Comparison of ENCODE assay signal across 8 cellular contexts in genomic region chr20:32474009-32474716, GRCh38.
DNase-seq lines count a peak whose midpoint lies in the region; ATAC-seq and TF ChIP-seq lines count a peak whose summit lies in the region.

No MANE protein-coding gene starts in this region.

- H3K9me3 ChIP-seq in cardiac muscle cell (ENCODE audit: low read depth) (no peaks in the 10 kb centered on the region), osteoblast (ENCODE audit: low read depth, low read length) (no peaks in the 10 kb centered on the region)

- DNase-seq in cardiac muscle cell (ENCODE audit: low read depth in 1 of 2, low spot score in 1 of 2) (no peak), cardiac septum (ENCODE audit: low spot score) (no peak), fibroblast of villous mesenchyme (ENCODE audit: low read depth) (no peak), osteoblast (ENCODE audit: insufficient read length, low spot score, missing footprints) (peak; percentile 87), midbrain (lab: John Stamatoyannopoulos, UW) (no peak), NCI-H2029 treated with DMSO at 0.1 percent for 48 hours (lab: John Stamatoyannopoulos, UW) (no peak)
- no peak for DNase-seq in activated T-cell treated with anti-CD3 and anti-CD28 coated beads, Interleukin-2, amount 50 U/mL, for 72 hours

- H3K4me3 ChIP-seq in cardiac muscle cell (no peak overlapping the region), fibroblast of villous mesenchyme (ENCODE audit: low read depth, low read length) (peak overlapping the region; percentile 44), osteoblast (ENCODE audit: insufficient read depth, low read length) (peak overlapping the region; percentile 66)

- no peak overlapping the region for H3K27ac Mint-ChIP-seq in activated T-cell treated with anti-CD3 and anti-CD28 coated beads, Interleukin-2, amount 50 U/mL, for 72 hours

- H3K27ac ChIP-seq in cardiac muscle cell (peak overlapping the region; percentile 97), osteoblast (ENCODE audit: low read depth, low read length) (peak overlapping the region; percentile 77)

- H3K9me3 Mint-ChIP-seq in activated T-cell treated with anti-CD3 and anti-CD28 coated beads, Interleukin-2, amount 50 U/mL, for 72 hours: no peaks in the 10 kb centered on the region

- no peak overlapping the region for H3K4me3 Mint-ChIP-seq in activated T-cell treated with anti-CD3 and anti-CD28 coated beads, Interleukin-2, amount 50 U/mL, for 72 hours

- H3K36me3 Mint-ChIP-seq in activated T-cell treated with anti-CD3 and anti-CD28 coated beads, Interleukin-2, amount 50 U/mL, for 72 hours (ENCODE audit: insufficient read depth in 2 of 2): no peaks in the 10 kb centered on the region

- peaks cover 26% of the 10 kb centered on the region for H3K4me1 Mint-ChIP-seq in activated T-cell treated with anti-CD3 and anti-CD28 coated beads, Interleukin-2, amount 50 U/mL, for 72 hours (ENCODE audit: low read depth)

- H3K4me2 ChIP-seq in osteoblast (ENCODE audit: insufficient read depth, low read length): peak overlapping the region; percentile 70

- no peak for ATAC-seq in GM18868 (IDR thresholded peaks at IDR 0.05; ENCODE audit: unreplicated experiment)
- ATAC-seq in activated T-cell treated with anti-CD3 and anti-CD28 coated beads, Interleukin-2, amount 50 U/mL, for 72 hours (replicated peaks in 1 of 2): no peak

- intact Hi-C loops in cardiac septum (cut with DNase I): loop anchor here (5.0 kb wide), 1 partner anchor 43 kb away; no protein-coding TSS in a partner anchor

- H3K27me3 Mint-ChIP-seq in activated T-cell treated with anti-CD3 and anti-CD28 coated beads, Interleukin-2, amount 50 U/mL, for 72 hours (ENCODE audit: low read depth): no peaks in the 10 kb centered on the region

- H3K27me3 ChIP-seq in cardiac muscle cell: no peaks in the 10 kb centered on the region
- H3K27me3 ChIP-seq in osteoblast (ENCODE audit: insufficient read depth, low read length): no peaks in the 10 kb centered on the region

- H3K4me1 ChIP-seq in cardiac muscle cell (ENCODE audit: low read depth) (peaks cover 42% of the 10 kb centered on the region), osteoblast (ENCODE audit: insufficient read depth, low read length) (peaks cover 25% of the 10 kb centered on the region)

- H3K79me2 ChIP-seq in osteoblast (ENCODE audit: insufficient read depth, low read length): peaks cover 65% of the 10 kb centered on the region

- H4K20me1 ChIP-seq in osteoblast (ENCODE audit: insufficient read depth, low read length): peaks cover 50% of the 10 kb centered on the region

- no peak overlapping the region for H2AFZ ChIP-seq in osteoblast (ENCODE audit: low read length)

- H3K36me3 ChIP-seq in cardiac muscle cell: no peaks in the 10 kb centered on the region
- no peaks in the 10 kb centered on the region for H3K36me3 ChIP-seq in osteoblast (ENCODE audit: insufficient read depth, low read length)

- TF ChIP-seq CTCF in cardiac muscle cell (IDR thresholded peaks at IDR 0.05; ENCODE audit: low read depth, low read length): no peak
- no peak for TF ChIP-seq CTCF in fibroblast of villous mesenchyme (IDR thresholded peaks at IDR 0.05; ENCODE audit: insufficient read depth, low read depth, low read length)
- TF ChIP-seq CTCF in osteoblast (IDR thresholded peaks at IDR 0.05; ENCODE audit: extremely low read depth, low read depth, low read length): no peak
